23 cellular contexts compared by ENCODE assay signal in genomic region chr2:43495727-43496126, GRCh38.
DNase-seq lines count a peak whose midpoint lies in the region; ATAC-seq, FAIRE-seq and TF ChIP-seq lines count a peak whose summit lies in the region.
"Had no signal": no experiment of that assay in that cellular context is flagged by ENCODE, and none has a peak within 500 bp of the region (broad histone marks: within the 10 kb centered on the region; RNA-seq: fewer than 3 reads in every experiment).

No MANE protein-coding gene starts in this region.

- no peak overlapping the region for H3K27ac Mint-ChIP-seq in chondrocyte (ENCODE audit: unreplicated experiment)
- H3K27ac Mint-ChIP-seq: activated naive CD4-positive, alpha-beta T cell treated with anti-CD3 and anti-CD28 coated beads, Interleukin-2, amount 50 U/mL, for 72 hours; activated T-cell treated with anti-CD3 and anti-CD28 coated beads, Interleukin-2, amount 50 U/mL, for 72 hours; CD4-positive, CD25-positive, alpha-beta regulatory T cell; GM23338; naive thymus-derived CD8-positive, alpha-beta T cell had no signal

- no peaks in the 10 kb centered on the region for H3K9me3 Mint-ChIP-seq in chondrocyte (ENCODE audit: low read depth)
- H3K9me3 Mint-ChIP-seq: activated naive CD4-positive, alpha-beta T cell treated with anti-CD3 and anti-CD28 coated beads, Interleukin-2, amount 50 U/mL, for 72 hours; activated T-cell treated with anti-CD3 and anti-CD28 coated beads, Interleukin-2, amount 50 U/mL, for 72 hours; GM23338; naive thymus-derived CD8-positive, alpha-beta T cell had no signal

- peak; percentile 17 for DNase-seq in HPDE6-E6E7 (ENCODE audit: extremely low spot score)
- peak; percentile 28 for DNase-seq in astrocyte of the hippocampus (ENCODE audit: low read depth, low spot score)
- peak; percentile 48 for DNase-seq in fibroblast of the aortic adventitia (ENCODE audit: low read depth)
- peak; percentile 81 for DNase-seq in renal cortical epithelial cell (ENCODE audit: low read depth)
- DNase-seq in chondrocyte (ENCODE audit: low spot score): no peak
- no peak for DNase-seq in RCC 7860 (ENCODE audit: low spot score)
- DNase-seq: activated T-cell treated with anti-CD3 and anti-CD28 coated beads, Interleukin-2, amount 50 U/mL, for 72 hours; body of pancreas; CD4-positive, CD25-positive, alpha-beta regulatory T cell; cortex of kidney; DMS153; GDM1; hypothalamus; naive thymus-derived CD8-positive, alpha-beta T cell; NCI-H2081 treated with DMSO at 0.1 percent for 48 hours; NCI-H526; ovary; sigmoid colon had no signal

- TF ChIP-seq CTCF in fibroblast of the aortic adventitia (IDR thresholded peaks at IDR 0.05; ENCODE audit: insufficient read depth, low read length) (no peak), chondrocyte (IDR thresholded peaks at IDR 0.05) (no peak)

- peaks cover 12% of the 10 kb centered on the region for H3K36me3 Mint-ChIP-seq in chondrocyte (ENCODE audit: low read depth)

- H3K27me3 Mint-ChIP-seq in chondrocyte (ENCODE audit: low read depth): no peaks in the 10 kb centered on the region
- H3K27me3 Mint-ChIP-seq: CD4-positive, CD25-positive, alpha-beta regulatory T cell; naive thymus-derived CD8-positive, alpha-beta T cell had no signal

- H3K4me1 Mint-ChIP-seq in chondrocyte (ENCODE audit: low read depth): no peaks in the 10 kb centered on the region

- FAIRE-seq in RCC 7860 (lab: Jason Lieb, UNC): no peak
- FAIRE-seq: HTR-8/SVneo had no signal

- no peak overlapping the region for H3K4me3 Mint-ChIP-seq in chondrocyte (ENCODE audit: unreplicated experiment)
- H3K4me3 Mint-ChIP-seq: activated T-cell treated with anti-CD3 and anti-CD28 coated beads, Interleukin-2, amount 50 U/mL, for 72 hours; CD4-positive, CD25-positive, alpha-beta regulatory T cell; GM23338; naive thymus-derived CD8-positive, alpha-beta T cell had no signal

- H3K4me3 ChIP-seq in fibroblast of the aortic adventitia (ENCODE audit: low read depth, low read length): no peak overlapping the region
- H3K4me3 ChIP-seq: body of pancreas, GM23338, ovary, sigmoid colon had no signal

- ATAC-seq in GM18861 (IDR thresholded peaks at IDR 0.05; ENCODE audit: unreplicated experiment): no peak
- no peak for ATAC-seq in GM18520 (IDR thresholded peaks at IDR 0.05; ENCODE audit: unreplicated experiment)
- ATAC-seq: activated naive CD4-positive, alpha-beta T cell treated with anti-CD3 and anti-CD28 coated beads, Interleukin-2, amount 50 U/mL, for 72 hours; activated T-cell treated with anti-CD3 and anti-CD28 coated beads, Interleukin-2, amount 50 U/mL, for 72 hours; body of pancreas; GM23338; naive thymus-derived CD8-positive, alpha-beta T cell had no signal

Comparison
In these comparisons a context has a peak if more than half of its experiments do, and no peak if none do; other contexts are left out.
1. DNase-seq: peak in HPDE6-E6E7 (single experiment), astrocyte of the hippocampus (single experiment), fibroblast of the aortic adventitia (single experiment) and renal cortical epithelial cell (single experiment); none in chondrocyte (single experiment) and RCC 7860 (single experiment).